ENCODE assay signal across 16 cellular contexts in genomic region chr19:7706188-7706530, GRCh38. TPM values are rescaled to one million over a fixed set of nuclear protein-coding genes. Genes with fewer than 3 reads are reported as not detected.
DNase-seq lines count a peak whose midpoint lies in the region; ATAC-seq and TF ChIP-seq lines count a peak whose summit lies in the region.
"Had no signal": no experiment of that assay in that cellular context is flagged by ENCODE, and none has a peak within 500 bp of the region (broad histone marks: within the 10 kb centered on the region; RNA-seq: fewer than 3 reads in every experiment).

No MANE protein-coding gene starts in this region.

- H3K27ac Mint-ChIP-seq in activated naive CD4-positive, alpha-beta T cell treated with anti-CD3 and anti-CD28 coated beads, Interleukin-2, amount 10 ng/mL, durations not matched to agents 7 days and 5 days = peak overlapping the region; percentile 94
- H3K27ac Mint-ChIP-seq in activated CD4-positive, alpha-beta memory T cell treated with anti-CD3 and anti-CD28 coated beads for 36 hours = peak overlapping the region; percentile 61
- H3K27ac Mint-ChIP-seq: type B pancreatic cell had no signal

- no peak for DNase-seq in activated naive CD4-positive, alpha-beta T cell treated with anti-CD3 and anti-CD28 coated beads, Interleukin-2, amount 10 ng/mL, durations not matched to agents 7 days and 5 days
- DNase-seq in activated naive CD4-positive, alpha-beta T cell treated with Interleukin-2 at 50 U/mL for 16 hours = no peak
- DNase-seq in activated CD4-positive, alpha-beta memory T cell treated with anti-CD3 and anti-CD28 coated beads for 36 hours = no peak
- DNase-seq in left lung (no peak), suprapubic skin (ENCODE audit: low spot score in 2 of 2) (no peak), DMS114 treated with DMSO at 0.1 percent for 48 hours (lab: John Stamatoyannopoulos, UW; ENCODE audit: unreplicated experiment) (no peak), dorsolateral prefrontal cortex (no peak)
- DNase-seq: DMS 273 treated with DMSO at 0.1 percent for 48 hours, NCI-H187 treated with DMSO at 0.1 percent for 48 hours, NCI-H510A treated with DMSO at 0.1 percent for 48 hours, OCI-M1 had no signal

- TF ChIP-seq POLR2A in suprapubic skin (IDR thresholded peaks at IDR 0.05) = no peak

- ATAC-seq in left lung (no peak), HG03442 (IDR thresholded peaks at IDR 0.05; ENCODE audit: unreplicated experiment) (no peak)

- peaks cover 0 to 4% of the 10 kb centered on the region in 2 donors for H3K27me3 ChIP-seq in left lung
- peaks cover 14% of the 10 kb centered on the region for H3K27me3 ChIP-seq in suprapubic skin
- peaks cover 0 to 5% (median 0%) of the 10 kb centered on the region in 45 donors for H3K27me3 ChIP-seq in dorsolateral prefrontal cortex

- TF ChIP-seq EP300 in suprapubic skin (IDR thresholded peaks at IDR 0.05) = no peak

- peaks cover 61% of the 10 kb centered on the region for H3K27me3 Mint-ChIP-seq in activated naive CD4-positive, alpha-beta T cell treated with anti-CD3 and anti-CD28 coated beads, Interleukin-2, amount 10 ng/mL, durations not matched to agents 7 days and 5 days
- peaks cover 3% of the 10 kb centered on the region for H3K27me3 Mint-ChIP-seq in activated CD4-positive, alpha-beta memory T cell treated with anti-CD3 and anti-CD28 coated beads for 36 hours

- H3K9me3 ChIP-seq in left lung (no peaks in the 10 kb centered on the region), suprapubic skin (no peaks in the 10 kb centered on the region)

- peaks cover 0 to 50% of the 10 kb centered on the region in 2 donors for H3K4me1 ChIP-seq in left lung
- H3K4me1 ChIP-seq in suprapubic skin = peaks cover 3% of the 10 kb centered on the region

- POLR2A ChIA-PET in activated CD4-positive, alpha-beta memory T cell treated with anti-CD3 and anti-CD28 coated beads for 36 hours (lab: Charles Lee) = no interaction called here

- H3K36me3 ChIP-seq in left lung (no peaks in the 10 kb centered on the region), suprapubic skin (no peaks in the 10 kb centered on the region)

- H3K4me3 ChIP-seq in left lung (peak overlapping the region in 1 of 2 donors; percentile 1), suprapubic skin (no peak overlapping the region), dorsolateral prefrontal cortex (no peak overlapping the region)

- intact Hi-C loops in activated CD4-positive, alpha-beta memory T cell treated with anti-CD3 and anti-CD28 coated beads for 36 hours (cut with micrococcal nuclease) = loop anchor here (5.0 kb wide), 1 partner anchor 46 kb away; no protein-coding TSS in a partner anchor
- intact Hi-C loops in left lung (cut with DNase I) (no loop called here), dorsolateral prefrontal cortex (cut with DNase I) (no loop called here)

- H3K27ac ChIP-seq in left lung (peak overlapping the region; percentile 39 to 92), suprapubic skin (peak overlapping the region; percentile 28), dorsolateral prefrontal cortex (no peak overlapping the region)

- peaks cover 1% of the 10 kb centered on the region for H3K36me3 Mint-ChIP-seq in activated naive CD4-positive, alpha-beta T cell treated with anti-CD3 and anti-CD28 coated beads, Interleukin-2, amount 10 ng/mL, durations not matched to agents 7 days and 5 days
- H3K36me3 Mint-ChIP-seq in activated CD4-positive, alpha-beta memory T cell treated with anti-CD3 and anti-CD28 coated beads for 36 hours = no peaks in the 10 kb centered on the region
- H3K36me3 Mint-ChIP-seq: type B pancreatic cell had no signal

- H3K4me1 Mint-ChIP-seq in activated naive CD4-positive, alpha-beta T cell treated with anti-CD3 and anti-CD28 coated beads, Interleukin-2, amount 10 ng/mL, durations not matched to agents 7 days and 5 days = peaks cover 44% of the 10 kb centered on the region
- peaks cover 30% of the 10 kb centered on the region for H3K4me1 Mint-ChIP-seq in activated CD4-positive, alpha-beta memory T cell treated with anti-CD3 and anti-CD28 coated beads for 36 hours (ENCODE audit: low read depth)

- 84% methylated on average over 8 of the region's 9 CpGs for WGBS in suprapubic skin

- CTCF ChIA-PET in activated naive CD4-positive, alpha-beta T cell treated with anti-CD3 and anti-CD28 coated beads, Interleukin-2, amount 10 ng/mL, durations not matched to agents 7 days and 5 days (lab: Charles Lee) = interaction anchor here (0.7 to 1.6 kb wide), 3 partner anchors 25 to 138 kb away, joined by 3 to 6 read pairs (median 3); partner anchors contain the start of gene TRAPPC5
- CTCF ChIA-PET in activated CD4-positive, alpha-beta memory T cell treated with anti-CD3 and anti-CD28 coated beads for 36 hours (lab: Charles Lee) = interaction anchor here (1.0 to 2.4 kb wide), 2 partner anchors 25 to 138 kb away, joined by 3 to 18 read pairs; partner anchors contain the start of gene TRAPPC5

- H3K9me3 Mint-ChIP-seq in activated naive CD4-positive, alpha-beta T cell treated with anti-CD3 and anti-CD28 coated beads, Interleukin-2, amount 10 ng/mL, durations not matched to agents 7 days and 5 days = no peaks in the 10 kb centered on the region
- no peaks in the 10 kb centered on the region for H3K9me3 Mint-ChIP-seq in activated CD4-positive, alpha-beta memory T cell treated with anti-CD3 and anti-CD28 coated beads for 36 hours
- H3K9me3 Mint-ChIP-seq: type B pancreatic cell had no signal

- no peak for TF ChIP-seq CTCF in left lung (IDR thresholded peaks at IDR 0.05)
- TF ChIP-seq CTCF in suprapubic skin (IDR thresholded peaks at IDR 0.05) = no peak
- no peak for TF ChIP-seq CTCF in dorsolateral prefrontal cortex (IDR thresholded peaks at IDR 0.05 in 54 of 56, conservative IDR thresholded peaks at IDR 0.05 in 2 of 56; ENCODE audit: low read depth in 1 of 56, partially characterized antibody in 56 of 56)

- peak overlapping the region; percentile 33 for H3K4me3 Mint-ChIP-seq in activated naive CD4-positive, alpha-beta T cell treated with anti-CD3 and anti-CD28 coated beads, Interleukin-2, amount 10 ng/mL, durations not matched to agents 7 days and 5 days
- no peak overlapping the region for H3K4me3 Mint-ChIP-seq in activated CD4-positive, alpha-beta memory T cell treated with anti-CD3 and anti-CD28 coated beads for 36 hours
- H3K4me3 Mint-ChIP-seq: type B pancreatic cell had no signal

RNA-seq across cellular contexts. Expression of gene FCER2, which starts 4.2 kb away (rescaled TPM):
- total RNA-seq in activated CD4-positive, alpha-beta memory T cell treated with anti-CD3 and anti-CD28 coated beads for 36 hours = 1 to 10 TPM; 3.5 to 4.1 TPM
- total RNA-seq in left lung (under 1 TPM; 0.58 to 0.73 TPM), suprapubic skin (not detected), dorsolateral prefrontal cortex (1 to 10 TPM in 1 of 120 experiments, under 1 TPM in 13, not detected in 106; 0.29 to 1.2 (median 0.61) TPM)
- total RNA-seq: dermis microvascular lymphatic vessel endothelial cell, kidney epithelial cell, pulmonary artery endothelial cell had no signal

RNA-seq across cellular contexts. Expression of gene TRAPPC5, which starts 25.5 kb away (rescaled TPM):
- 10 to 100 TPM; 77.5 to 88.2 TPM for total RNA-seq in activated CD4-positive, alpha-beta memory T cell treated with anti-CD3 and anti-CD28 coated beads for 36 hours
- total RNA-seq in left lung = 100 to 1,000 TPM; 105 to 106 TPM
- total RNA-seq in suprapubic skin = 100 to 1,000 TPM in 2 of 4 donors, 10 to 100 TPM in 2; 63.0 to 144 (median 103) TPM
- total RNA-seq in dorsolateral prefrontal cortex = 100 to 1,000 TPM in 61 of 120 experiments, 10 to 100 TPM in 59; 59.2 to 143 (median 100) TPM

RNA-seq across cellular contexts. Expression of gene CLEC4G, which starts 25.8 kb away (rescaled TPM):
- not detected for total RNA-seq in activated CD4-positive, alpha-beta memory T cell treated with anti-CD3 and anti-CD28 coated beads for 36 hours
- total RNA-seq in left lung = 1 to 10 TPM; 2.1 to 2.2 TPM
- 1 to 10 TPM in 1 of 4 donors, under 1 TPM in 1, not detected in 2; 0.49 to 3.9 TPM for total RNA-seq in suprapubic skin
- total RNA-seq in dorsolateral prefrontal cortex = 1 to 10 TPM in 105 of 120 experiments, under 1 TPM in 14, not detected in 1; 0.42 to 5.6 (median 2.3) TPM
- total RNA-seq: dermis microvascular lymphatic vessel endothelial cell, kidney epithelial cell, pulmonary artery endothelial cell had no signal

RNA-seq across cellular contexts. Expression of gene MCEMP1, which starts 29.3 kb away (rescaled TPM):
- not detected for total RNA-seq in activated CD4-positive, alpha-beta memory T cell treated with anti-CD3 and anti-CD28 coated beads for 36 hours
- 100 to 1,000 TPM in 1 of 2 donors, 10 to 100 TPM in 1; 26.4 to 112 TPM for total RNA-seq in left lung
- 1 to 10 TPM in 1 of 4 donors, not detected in 3; 1.4 TPM for total RNA-seq in suprapubic skin
- 1 to 10 TPM in 21 of 120 experiments, under 1 TPM in 27, not detected in 72; 0.29 to 4.7 (median 0.81) TPM for total RNA-seq in dorsolateral prefrontal cortex
- total RNA-seq: dermis microvascular lymphatic vessel endothelial cell, kidney epithelial cell, pulmonary artery endothelial cell had no signal

RNA-seq across cellular contexts. Expression of gene RETN, which starts 37.3 kb away (rescaled TPM):
- total RNA-seq in activated CD4-positive, alpha-beta memory T cell treated with anti-CD3 and anti-CD28 coated beads for 36 hours = not detected
- 10 to 100 TPM in 1 of 2 donors, 1 to 10 TPM in 1; 3.6 to 22.4 TPM for total RNA-seq in left lung
- not detected for total RNA-seq in suprapubic skin
- 1 to 10 TPM in 9 of 120 experiments, not detected in 111; 1.1 to 3.3 (median 1.7) TPM for total RNA-seq in dorsolateral prefrontal cortex
- total RNA-seq: dermis microvascular lymphatic vessel endothelial cell, pulmonary artery endothelial cell had no signal

Comparison
In these comparisons a context has a peak if more than half of its experiments do, and no peak if none do; other contexts are left out.
1. H3K27ac ChIP-seq: peak in left lung (2 of 2) and suprapubic skin (single experiment); none in dorsolateral prefrontal cortex (0 of 59).